ENCODE assay signal across 8 cellular contexts in the genomic region with DNA sequence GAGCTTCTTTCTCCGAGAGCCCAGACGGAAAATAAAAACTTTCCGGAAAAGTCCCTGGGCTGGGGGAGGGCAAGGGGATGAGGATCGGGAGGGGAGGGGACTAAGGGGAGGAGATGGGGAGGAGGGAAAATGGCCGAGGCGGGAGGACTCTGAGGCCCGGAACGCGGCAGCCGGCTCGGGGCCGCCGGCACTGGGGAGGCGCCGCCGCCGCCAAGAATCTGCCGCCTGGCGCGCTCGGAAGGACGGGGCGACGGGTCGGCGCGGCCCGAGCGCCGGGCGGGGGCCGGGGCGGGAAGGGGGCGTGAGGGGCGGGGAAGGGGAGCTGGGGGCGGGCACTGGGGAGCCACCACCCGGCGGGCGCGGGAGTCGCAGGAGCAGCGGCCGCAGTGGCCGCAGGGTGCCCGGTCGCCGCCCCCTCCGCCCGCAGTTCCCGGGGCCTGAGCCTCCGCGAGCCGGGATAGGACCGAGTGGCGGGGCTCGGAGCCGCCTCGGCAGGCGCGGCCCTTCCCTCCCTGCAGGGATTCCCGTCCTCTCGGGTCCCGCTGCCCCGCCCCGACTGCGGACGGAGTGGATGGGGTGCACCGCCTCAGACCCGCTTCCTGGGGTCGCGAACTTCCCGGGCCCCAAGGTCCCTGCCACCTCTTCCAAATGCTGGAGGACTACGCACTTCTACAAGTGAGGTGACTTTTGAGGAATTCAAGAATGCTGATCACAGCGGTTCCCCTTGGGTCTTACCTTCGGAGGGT. TPM values are rescaled to one million over a fixed set of nuclear protein-coding genes. Genes with fewer than 3 reads are reported as not detected.
A peak's percentile ranks its signal among the peaks of the same experiment; 100 is the strongest.
DNase-seq lines count a peak whose midpoint lies in the region; ATAC-seq and TF ChIP-seq lines count a peak whose summit lies in the region.

A gene (minus strand): TSS at position 252 of the 746 bp plus-strand sequence.

- H3K27ac ChIP-seq in caudate nucleus (ENCODE audit: low read depth, low read length) (peak within 1 kb of the TSS; percentile 67), gastrocnemius medialis (peak within 1 kb of the TSS; percentile 32 to 70 (median 59))

- H3K9me3 Mint-ChIP-seq in immature natural killer cell: peaks cover 12 to 47% (median 25%) of the 10 kb centered on the region in 6 donors

- H3K4me3 ChIP-seq in HFF-Myc (replicated peaks; ENCODE audit: low read depth, low read length) (peak within 1 kb of the TSS; percentile 90), gastrocnemius medialis (peak within 1 kb of the TSS; percentile 51 to 67 (median 62))

- peak within 1 kb of the TSS in 4 of 5 donors; percentile 33 to 70 (median 56) for H3K4me3 Mint-ChIP-seq in immature natural killer cell

- ATAC-seq in gastrocnemius medialis: peak; percentile 63 to 66
- no peak for ATAC-seq in HG02798 (IDR thresholded peaks at IDR 0.05; ENCODE audit: poor library complexity, unreplicated experiment)

- intact Hi-C loops in gastrocnemius medialis (cut with DNase I; ENCODE audit: low total_unique reads): loop anchor here (5.0 to 10.0 kb wide), 3 partner anchors 120 to 297 kb away; no protein-coding TSS in a partner anchor

- DNase-seq in NCI-H524 (lab: John Stamatoyannopoulos, UW): peak; percentile 72 to 75
- DNase-seq in NCI-H524 treated with DMSO at 0.1 percent for 48 hours (lab: John Stamatoyannopoulos, UW): no peak
- DNase-seq in HFF-Myc (ENCODE audit: extremely low read depth, low read depth): no peak
- DNase-seq in NCI-H345 treated with DMSO at 0.1 percent for 48 hours (lab: John Stamatoyannopoulos, UW; ENCODE audit: unreplicated experiment): peak; percentile 28
- DNase-seq in caudate nucleus (lab: John Stamatoyannopoulos, UW): peak in 53 of 61 donors; percentile 24 to 85 (median 64)
- DNase-seq in immature natural killer cell: no peak
- DNase-seq in gastrocnemius medialis: peak in 1 of 2 donors; percentile 25

- H3K9me3 ChIP-seq in gastrocnemius medialis: no peaks in the 10 kb centered on the region

- H3K27ac Mint-ChIP-seq in immature natural killer cell: no peak within 1 kb of the TSS

- H3K4me1 Mint-ChIP-seq in immature natural killer cell: peaks cover 0 to 4% of the 10 kb centered on the region in 2 donors

- H3K27me3 Mint-ChIP-seq in immature natural killer cell (ENCODE audit: low read depth in 3 of 3): peaks cover 5 to 11% (median 11%) of the 10 kb centered on the region in 3 donors

- TF ChIP-seq POLR2A in gastrocnemius medialis (IDR thresholded peaks at IDR 0.05): peak in 1 of 2 donors; percentile 20

- TF ChIP-seq CTCF in HFF-Myc (IDR thresholded peaks at IDR 0.05; ENCODE audit: low read depth, low read length, missing control alignments) (no peak), gastrocnemius medialis (IDR thresholded peaks at IDR 0.05 in 4 of 5, conservative IDR thresholded peaks at IDR 0.05 in 1 of 5) (peak in 1 of 5 experiments; percentile 44)

- H3K36me3 Mint-ChIP-seq in immature natural killer cell: peaks cover 0 to 12% (median 9%) of the 10 kb centered on the region in 3 donors

- H3K4me1 ChIP-seq in gastrocnemius medialis: peaks cover 8 to 15% of the 10 kb centered on the region in 2 donors

- no peaks in the 10 kb centered on the region for H3K36me3 ChIP-seq in gastrocnemius medialis

- in situ Hi-C loops in gastrocnemius medialis (cut with MboI; ENCODE audit: low sequenced_read_pairs in 4 of 4): no loop called here

- H3K27me3 ChIP-seq in gastrocnemius medialis: no peaks in the 10 kb centered on the region

RNA-seq across cellular contexts. Expression of the gene that starts here (rescaled TPM):
- polyA plus RNA-seq in immature natural killer cell: not detected
- total RNA-seq in gastrocnemius medialis: 1 to 10 TPM; 1.5 to 4.1 (median 1.7) TPM

Comparison
In these comparisons a context has a peak if more than half of its experiments do, and no peak if none do; other contexts are left out.
1. DNase-seq: peak in NCI-H524 (2 of 2), NCI-H345 treated with DMSO at 0.1 percent for 48 hours (single experiment) and caudate nucleus (53 of 61); none in NCI-H524 treated with DMSO at 0.1 percent for 48 hours (single experiment), HFF-Myc (single experiment) and immature natural killer cell (0 of 3).